ENCODE assay signal across 1 cellular context in the genomic region with DNA sequence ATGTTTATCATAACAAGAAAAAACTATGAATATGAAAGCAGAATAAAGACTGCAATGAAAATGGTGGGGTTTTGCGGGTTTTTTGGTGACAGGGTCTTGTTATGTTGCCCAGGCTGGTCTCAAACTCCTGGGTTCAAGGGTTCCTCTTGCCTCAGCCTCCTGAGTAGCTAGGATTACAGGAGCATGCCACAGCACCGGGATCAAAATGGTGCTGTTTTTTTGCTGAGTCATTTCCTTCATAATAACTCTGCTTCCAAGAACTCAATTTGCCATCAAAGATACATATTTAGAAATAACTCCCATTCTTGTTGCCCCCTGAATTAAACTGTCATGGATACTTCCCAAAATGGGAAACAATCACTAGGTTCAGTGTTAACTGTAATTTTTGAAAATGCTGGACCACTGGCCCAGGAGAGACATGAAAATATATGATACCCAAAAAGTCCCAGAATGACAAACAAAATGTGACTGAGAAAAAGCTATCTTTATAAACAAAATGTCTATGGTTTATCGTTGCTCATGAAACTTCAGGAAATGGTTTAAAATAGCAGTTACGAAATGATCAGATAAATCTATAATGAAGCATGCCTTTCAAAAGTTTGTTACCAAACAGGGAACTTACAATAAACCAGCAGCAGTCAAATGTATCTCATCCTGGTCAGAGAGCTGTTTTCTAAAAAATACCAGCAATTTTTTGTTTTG.
TF ChIP-seq lines count a peak whose summit lies in the region.

No MANE protein-coding gene starts in this region.

TF ChIP-seq in K562, 482 proteins besides CTCF, POLR2A, EP300 and RAD21 (continued from another document and continues in another):
- TF ChIP-seq KLF10 (CRISPR knock-in tag; IDR thresholded peaks at IDR 0.05), result no peak
- peak; percentile 94 for TF ChIP-seq ZNF175 (CRISPR knock-in tag; IDR thresholded peaks at IDR 0.05; ENCODE audit: low read depth)
- no peak for TF ChIP-seq TCFL5 (CRISPR knock-in tag; conservative IDR thresholded peaks at IDR 0.05)
- peak; percentile 91; the same call in 1 of the 2 replicates for TF ChIP-seq ZKSCAN8 (CRISPR knock-in tag; IDR thresholded peaks at IDR 0.05)
- peak; percentile 21; the same call in 1 of the 2 replicates for TF ChIP-seq FOXM1 (IDR thresholded peaks at IDR 0.05; ENCODE audit: low read depth)
- TF ChIP-seq FOXM1 (CRISPR knock-in tag; IDR thresholded peaks at IDR 0.05; ENCODE audit: low read depth), result no peak
- no peak for TF ChIP-seq SAFB (IDR thresholded peaks at IDR 0.05; ENCODE audit: borderline replicate concordance, low read depth, low read length)
- no peak for TF ChIP-seq TAL1 (IDR thresholded peaks at IDR 0.05)
- TF ChIP-seq RNF2 (IDR thresholded peaks at IDR 0.05), result no peak
- 0 out of 4 replicates have a peak, but pooled peaks of 1 of the 2 experiments have one; percentile 12 for TF ChIP-seq HDAC1 (IDR thresholded peaks at IDR 0.05)
- no peak for TF ChIP-seq ZNF778 (CRISPR knock-in tag; IDR thresholded peaks at IDR 0.05)
- TF ChIP-seq, protein P1, sequence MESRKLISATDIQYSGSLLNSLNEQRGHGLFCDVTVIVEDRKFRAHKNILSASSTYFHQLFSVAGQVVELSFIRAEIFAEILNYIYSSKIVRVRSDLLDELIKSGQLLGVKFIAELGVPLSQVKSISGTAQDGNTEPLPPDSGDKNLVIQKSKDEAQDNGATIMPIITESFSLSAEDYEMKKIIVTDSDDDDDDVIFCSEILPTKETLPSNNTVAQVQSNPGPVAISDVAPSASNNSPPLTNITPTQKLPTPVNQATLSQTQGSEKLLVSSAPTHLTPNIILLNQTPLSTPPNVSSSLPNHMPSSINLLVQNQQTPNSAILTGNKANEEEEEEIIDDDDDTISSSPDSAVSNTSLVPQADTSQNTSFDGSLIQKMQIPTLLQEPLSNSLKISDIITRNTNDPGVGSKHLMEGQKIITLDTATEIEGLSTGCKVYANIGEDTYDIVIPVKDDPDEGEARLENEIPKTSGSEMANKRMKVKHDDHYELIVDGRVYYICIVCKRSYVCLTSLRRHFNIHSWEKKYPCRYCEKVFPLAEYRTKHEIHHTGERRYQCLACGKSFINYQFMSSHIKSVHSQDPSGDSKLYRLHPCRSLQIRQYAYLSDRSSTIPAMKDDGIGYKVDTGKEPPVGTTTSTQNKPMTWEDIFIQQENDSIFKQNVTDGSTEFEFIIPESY (CRISPR knock-in tag; IDR thresholded peaks at IDR 0.05), result no peak
- TF ChIP-seq, protein P2, sequence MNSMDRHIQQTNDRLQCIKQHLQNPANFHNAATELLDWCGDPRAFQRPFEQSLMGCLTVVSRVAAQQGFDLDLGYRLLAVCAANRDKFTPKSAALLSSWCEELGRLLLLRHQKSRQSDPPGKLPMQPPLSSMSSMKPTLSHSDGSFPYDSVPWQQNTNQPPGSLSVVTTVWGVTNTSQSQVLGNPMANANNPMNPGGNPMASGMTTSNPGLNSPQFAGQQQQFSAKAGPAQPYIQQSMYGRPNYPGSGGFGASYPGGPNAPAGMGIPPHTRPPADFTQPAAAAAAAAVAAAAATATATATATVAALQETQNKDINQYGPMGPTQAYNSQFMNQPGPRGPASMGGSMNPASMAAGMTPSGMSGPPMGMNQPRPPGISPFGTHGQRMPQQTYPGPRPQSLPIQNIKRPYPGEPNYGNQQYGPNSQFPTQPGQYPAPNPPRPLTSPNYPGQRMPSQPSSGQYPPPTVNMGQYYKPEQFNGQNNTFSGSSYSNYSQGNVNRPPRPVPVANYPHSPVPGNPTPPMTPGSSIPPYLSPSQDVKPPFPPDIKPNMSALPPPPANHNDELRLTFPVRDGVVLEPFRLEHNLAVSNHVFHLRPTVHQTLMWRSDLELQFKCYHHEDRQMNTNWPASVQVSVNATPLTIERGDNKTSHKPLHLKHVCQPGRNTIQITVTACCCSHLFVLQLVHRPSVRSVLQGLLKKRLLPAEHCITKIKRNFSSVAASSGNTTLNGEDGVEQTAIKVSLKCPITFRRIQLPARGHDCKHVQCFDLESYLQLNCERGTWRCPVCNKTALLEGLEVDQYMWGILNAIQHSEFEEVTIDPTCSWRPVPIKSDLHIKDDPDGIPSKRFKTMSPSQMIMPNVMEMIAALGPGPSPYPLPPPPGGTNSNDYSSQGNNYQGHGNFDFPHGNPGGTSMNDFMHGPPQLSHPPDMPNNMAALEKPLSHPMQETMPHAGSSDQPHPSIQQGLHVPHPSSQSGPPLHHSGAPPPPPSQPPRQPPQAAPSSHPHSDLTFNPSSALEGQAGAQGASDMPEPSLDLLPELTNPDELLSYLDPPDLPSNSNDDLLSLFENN (IDR thresholded peaks at IDR 0.05; ENCODE audit: low read depth in 2 of 2, low read length in 2 of 2), result no peak
- TF ChIP-seq, protein P3, sequence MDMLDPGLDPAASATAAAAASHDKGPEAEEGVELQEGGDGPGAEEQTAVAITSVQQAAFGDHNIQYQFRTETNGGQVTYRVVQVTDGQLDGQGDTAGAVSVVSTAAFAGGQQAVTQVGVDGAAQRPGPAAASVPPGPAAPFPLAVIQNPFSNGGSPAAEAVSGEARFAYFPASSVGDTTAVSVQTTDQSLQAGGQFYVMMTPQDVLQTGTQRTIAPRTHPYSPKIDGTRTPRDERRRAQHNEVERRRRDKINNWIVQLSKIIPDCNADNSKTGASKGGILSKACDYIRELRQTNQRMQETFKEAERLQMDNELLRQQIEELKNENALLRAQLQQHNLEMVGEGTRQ (CRISPR knock-in tag; IDR thresholded peaks at IDR 0.05), result no peak
- TF ChIP-seq KLF13 (tag; IDR thresholded peaks at IDR 0.05; ENCODE audit: borderline replicate concordance, low read depth), result peak; percentile 5; the same call in 1 of the 2 replicates
- TF ChIP-seq, protein P4, sequence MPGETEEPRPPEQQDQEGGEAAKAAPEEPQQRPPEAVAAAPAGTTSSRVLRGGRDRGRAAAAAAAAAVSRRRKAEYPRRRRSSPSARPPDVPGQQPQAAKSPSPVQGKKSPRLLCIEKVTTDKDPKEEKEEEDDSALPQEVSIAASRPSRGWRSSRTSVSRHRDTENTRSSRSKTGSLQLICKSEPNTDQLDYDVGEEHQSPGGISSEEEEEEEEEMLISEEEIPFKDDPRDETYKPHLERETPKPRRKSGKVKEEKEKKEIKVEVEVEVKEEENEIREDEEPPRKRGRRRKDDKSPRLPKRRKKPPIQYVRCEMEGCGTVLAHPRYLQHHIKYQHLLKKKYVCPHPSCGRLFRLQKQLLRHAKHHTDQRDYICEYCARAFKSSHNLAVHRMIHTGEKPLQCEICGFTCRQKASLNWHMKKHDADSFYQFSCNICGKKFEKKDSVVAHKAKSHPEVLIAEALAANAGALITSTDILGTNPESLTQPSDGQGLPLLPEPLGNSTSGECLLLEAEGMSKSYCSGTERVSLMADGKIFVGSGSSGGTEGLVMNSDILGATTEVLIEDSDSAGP (CRISPR knock-in tag; IDR thresholded peaks at IDR 0.05), result no peak
- TF ChIP-seq, protein P5, sequence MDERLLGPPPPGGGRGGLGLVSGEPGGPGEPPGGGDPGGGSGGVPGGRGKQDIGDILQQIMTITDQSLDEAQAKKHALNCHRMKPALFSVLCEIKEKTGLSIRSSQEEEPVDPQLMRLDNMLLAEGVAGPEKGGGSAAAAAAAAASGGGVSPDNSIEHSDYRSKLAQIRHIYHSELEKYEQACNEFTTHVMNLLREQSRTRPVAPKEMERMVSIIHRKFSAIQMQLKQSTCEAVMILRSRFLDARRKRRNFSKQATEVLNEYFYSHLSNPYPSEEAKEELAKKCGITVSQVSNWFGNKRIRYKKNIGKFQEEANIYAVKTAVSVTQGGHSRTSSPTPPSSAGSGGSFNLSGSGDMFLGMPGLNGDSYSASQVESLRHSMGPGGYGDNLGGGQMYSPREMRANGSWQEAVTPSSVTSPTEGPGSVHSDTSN (CRISPR knock-in tag; IDR thresholded peaks at IDR 0.05; ENCODE audit: low read depth), result no peak
- TF ChIP-seq, protein P5 (tag; conservative IDR thresholded peaks at IDR 0.05; ENCODE audit: low read depth), result 0 out of 2 replicates have a peak, but pooled peaks have one; percentile 4
- TF ChIP-seq, protein P6, sequence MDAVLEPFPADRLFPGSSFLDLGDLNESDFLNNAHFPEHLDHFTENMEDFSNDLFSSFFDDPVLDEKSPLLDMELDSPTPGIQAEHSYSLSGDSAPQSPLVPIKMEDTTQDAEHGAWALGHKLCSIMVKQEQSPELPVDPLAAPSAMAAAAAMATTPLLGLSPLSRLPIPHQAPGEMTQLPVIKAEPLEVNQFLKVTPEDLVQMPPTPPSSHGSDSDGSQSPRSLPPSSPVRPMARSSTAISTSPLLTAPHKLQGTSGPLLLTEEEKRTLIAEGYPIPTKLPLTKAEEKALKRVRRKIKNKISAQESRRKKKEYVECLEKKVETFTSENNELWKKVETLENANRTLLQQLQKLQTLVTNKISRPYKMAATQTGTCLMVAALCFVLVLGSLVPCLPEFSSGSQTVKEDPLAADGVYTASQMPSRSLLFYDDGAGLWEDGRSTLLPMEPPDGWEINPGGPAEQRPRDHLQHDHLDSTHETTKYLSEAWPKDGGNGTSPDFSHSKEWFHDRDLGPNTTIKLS (IDR thresholded peaks at IDR 0.05; ENCODE audit: borderline replicate concordance, low read depth), result peak; percentile 11; the same call in 1 of the 2 replicates
- no peak for TF ChIP-seq XRCC5 (IDR thresholded peaks at IDR 0.05; ENCODE audit: low read depth, low read length)
- TF ChIP-seq GABPB2 (CRISPR knock-in tag; conservative IDR thresholded peaks at IDR 0.05), result no peak
- peak; percentile 70; the same call in 1 of the 2 replicates for TF ChIP-seq JUND (IDR thresholded peaks at IDR 0.05; ENCODE audit: borderline replicate concordance, low read depth, low read length)
- TF ChIP-seq JUND (tag; IDR thresholded peaks at IDR 0.05; ENCODE audit: borderline replicate concordance, low read depth, low read length), result peak; percentile 47; the same call in 2 of the 3 replicates
- TF ChIP-seq, protein P7, sequence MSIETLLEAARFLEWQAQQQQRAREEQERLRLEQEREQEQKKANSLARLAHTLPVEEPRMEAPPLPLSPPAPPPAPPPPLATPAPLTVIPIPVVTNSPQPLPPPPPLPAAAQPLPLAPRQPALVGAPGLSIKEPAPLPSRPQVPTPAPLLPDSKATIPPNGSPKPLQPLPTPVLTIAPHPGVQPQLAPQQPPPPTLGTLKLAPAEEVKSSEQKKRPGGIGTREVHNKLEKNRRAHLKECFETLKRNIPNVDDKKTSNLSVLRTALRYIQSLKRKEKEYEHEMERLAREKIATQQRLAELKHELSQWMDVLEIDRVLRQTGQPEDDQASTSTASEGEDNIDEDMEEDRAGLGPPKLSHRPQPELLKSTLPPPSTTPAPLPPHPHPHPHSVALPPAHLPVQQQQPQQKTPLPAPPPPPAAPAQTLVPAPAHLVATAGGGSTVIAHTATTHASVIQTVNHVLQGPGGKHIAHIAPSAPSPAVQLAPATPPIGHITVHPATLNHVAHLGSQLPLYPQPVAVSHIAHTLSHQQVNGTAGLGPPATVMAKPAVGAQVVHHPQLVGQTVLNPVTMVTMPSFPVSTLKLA (conservative IDR thresholded peaks at IDR 0.05), result peak; percentile 68 to 74
- no peak for TF ChIP-seq PHB2 (IDR thresholded peaks at IDR 0.05; ENCODE audit: low read depth)
- no peak for TF ChIP-seq SIN3B (IDR thresholded peaks at IDR 0.05; ENCODE audit: low read depth)
- TF ChIP-seq BRCA1 (IDR thresholded peaks at IDR 0.05), result no peak
- no peak for TF ChIP-seq BRCA1 (CRISPR knock-in tag; IDR thresholded peaks at IDR 0.05)
- TF ChIP-seq, protein P8, sequence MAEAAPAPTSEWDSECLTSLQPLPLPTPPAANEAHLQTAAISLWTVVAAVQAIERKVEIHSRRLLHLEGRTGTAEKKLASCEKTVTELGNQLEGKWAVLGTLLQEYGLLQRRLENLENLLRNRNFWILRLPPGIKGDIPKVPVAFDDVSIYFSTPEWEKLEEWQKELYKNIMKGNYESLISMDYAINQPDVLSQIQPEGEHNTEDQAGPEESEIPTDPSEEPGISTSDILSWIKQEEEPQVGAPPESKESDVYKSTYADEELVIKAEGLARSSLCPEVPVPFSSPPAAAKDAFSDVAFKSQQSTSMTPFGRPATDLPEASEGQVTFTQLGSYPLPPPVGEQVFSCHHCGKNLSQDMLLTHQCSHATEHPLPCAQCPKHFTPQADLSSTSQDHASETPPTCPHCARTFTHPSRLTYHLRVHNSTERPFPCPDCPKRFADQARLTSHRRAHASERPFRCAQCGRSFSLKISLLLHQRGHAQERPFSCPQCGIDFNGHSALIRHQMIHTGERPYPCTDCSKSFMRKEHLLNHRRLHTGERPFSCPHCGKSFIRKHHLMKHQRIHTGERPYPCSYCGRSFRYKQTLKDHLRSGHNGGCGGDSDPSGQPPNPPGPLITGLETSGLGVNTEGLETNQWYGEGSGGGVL (CRISPR knock-in tag; IDR thresholded peaks at IDR 0.05), result 0 out of 2 replicates have a peak, but pooled peaks have one; percentile 46
- TF ChIP-seq ZNF212 (CRISPR knock-in tag; IDR thresholded peaks at IDR 0.05), result no peak
- no peak for TF ChIP-seq RHOXF2B (CRISPR knock-in tag; conservative IDR thresholded peaks at IDR 0.05)
- no peak for TF ChIP-seq ZC3H8 (IDR thresholded peaks at IDR 0.05)
- TF ChIP-seq, protein P9, sequence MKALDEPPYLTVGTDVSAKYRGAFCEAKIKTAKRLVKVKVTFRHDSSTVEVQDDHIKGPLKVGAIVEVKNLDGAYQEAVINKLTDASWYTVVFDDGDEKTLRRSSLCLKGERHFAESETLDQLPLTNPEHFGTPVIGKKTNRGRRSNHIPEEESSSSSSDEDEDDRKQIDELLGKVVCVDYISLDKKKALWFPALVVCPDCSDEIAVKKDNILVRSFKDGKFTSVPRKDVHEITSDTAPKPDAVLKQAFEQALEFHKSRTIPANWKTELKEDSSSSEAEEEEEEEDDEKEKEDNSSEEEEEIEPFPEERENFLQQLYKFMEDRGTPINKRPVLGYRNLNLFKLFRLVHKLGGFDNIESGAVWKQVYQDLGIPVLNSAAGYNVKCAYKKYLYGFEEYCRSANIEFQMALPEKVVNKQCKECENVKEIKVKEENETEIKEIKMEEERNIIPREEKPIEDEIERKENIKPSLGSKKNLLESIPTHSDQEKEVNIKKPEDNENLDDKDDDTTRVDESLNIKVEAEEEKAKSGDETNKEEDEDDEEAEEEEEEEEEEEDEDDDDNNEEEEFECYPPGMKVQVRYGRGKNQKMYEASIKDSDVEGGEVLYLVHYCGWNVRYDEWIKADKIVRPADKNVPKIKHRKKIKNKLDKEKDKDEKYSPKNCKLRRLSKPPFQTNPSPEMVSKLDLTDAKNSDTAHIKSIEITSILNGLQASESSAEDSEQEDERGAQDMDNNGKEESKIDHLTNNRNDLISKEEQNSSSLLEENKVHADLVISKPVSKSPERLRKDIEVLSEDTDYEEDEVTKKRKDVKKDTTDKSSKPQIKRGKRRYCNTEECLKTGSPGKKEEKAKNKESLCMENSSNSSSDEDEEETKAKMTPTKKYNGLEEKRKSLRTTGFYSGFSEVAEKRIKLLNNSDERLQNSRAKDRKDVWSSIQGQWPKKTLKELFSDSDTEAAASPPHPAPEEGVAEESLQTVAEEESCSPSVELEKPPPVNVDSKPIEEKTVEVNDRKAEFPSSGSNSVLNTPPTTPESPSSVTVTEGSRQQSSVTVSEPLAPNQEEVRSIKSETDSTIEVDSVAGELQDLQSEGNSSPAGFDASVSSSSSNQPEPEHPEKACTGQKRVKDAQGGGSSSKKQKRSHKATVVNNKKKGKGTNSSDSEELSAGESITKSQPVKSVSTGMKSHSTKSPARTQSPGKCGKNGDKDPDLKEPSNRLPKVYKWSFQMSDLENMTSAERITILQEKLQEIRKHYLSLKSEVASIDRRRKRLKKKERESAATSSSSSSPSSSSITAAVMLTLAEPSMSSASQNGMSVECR (CRISPR knock-in tag; IDR thresholded peaks at IDR 0.05), result no peak
- TF ChIP-seq TCF7 (IDR thresholded peaks at IDR 0.05; ENCODE audit: borderline replicate concordance), result no peak
- TF ChIP-seq ZNF224 (CRISPR knock-in tag; IDR thresholded peaks at IDR 0.05), result no peak
- no peak for TF ChIP-seq HLTF (IDR thresholded peaks at IDR 0.05)
- TF ChIP-seq SUPT5H (IDR thresholded peaks at IDR 0.05), result no peak
